8 cellular contexts compared by ENCODE assay signal in genomic region chr12:92363295-92364146, GRCh38.
A peak's percentile ranks its signal among the peaks of the same experiment; 100 is the strongest.
DNase-seq lines count a peak whose midpoint lies in the region; ATAC-seq, FAIRE-seq and TF ChIP-seq lines count a peak whose summit lies in the region.

No MANE protein-coding gene starts in this region.

- ATAC-seq in GM19463 (IDR thresholded peaks at IDR 0.05; ENCODE audit: unreplicated experiment) (peak; percentile 56), HG03565 (IDR thresholded peaks at IDR 0.05; ENCODE audit: unreplicated experiment) (peak; percentile 55)

- peaks cover 26% of the 10 kb centered on the region for H3K4me1 Mint-ChIP-seq in type B pancreatic cell (ENCODE audit: unreplicated experiment)

- H3K23ac ChIP-seq in neuronal stem cell (ENCODE audit: low read depth, low read length, poor library complexity): no peak overlapping the region

- no peak overlapping the region for H3K27ac Mint-ChIP-seq in type B pancreatic cell

- H2BK15ac ChIP-seq in neuronal stem cell (ENCODE audit: low read length): no peak overlapping the region

- H3K4me3 Mint-ChIP-seq in type B pancreatic cell: no peak overlapping the region

- TF ChIP-seq CTCF in DOHH2 (IDR thresholded peaks at IDR 0.05; ENCODE audit: low read depth, low read length, poor library complexity, severe bottlenecking): peak; percentile 14
- no peak for TF ChIP-seq CTCF in type B pancreatic cell (conservative IDR thresholded peaks at IDR 0.05)

- H3K4me2 ChIP-seq in DOHH2 (ENCODE audit: low read length) (peak overlapping the region; percentile 78), neuronal stem cell (ENCODE audit: insufficient read depth, low read length, poor library complexity, severe bottlenecking) (no peak overlapping the region)

- H2AFZ ChIP-seq in neuronal stem cell (ENCODE audit: low read length): peak overlapping the region; percentile 91

- no peaks in the 10 kb centered on the region for H3K79me1 ChIP-seq in neuronal stem cell (ENCODE audit: low read depth, low read length)

- peak; percentile 43 for DNase-seq in activated CD4-positive, alpha-beta T cell treated with anti-CD3 and anti-CD28 coated beads for 48 hours
- DNase-seq in epidermal melanocyte (ENCODE audit: insufficient read length, low spot score): peak; percentile 49
- DNase-seq in neuronal stem cell (ENCODE audit: low spot score): no peak
- no peak for DNase-seq in HTR-8/SVneo (ENCODE audit: insufficient read length, low spot score)
- no peak for DNase-seq in type B pancreatic cell (ENCODE audit: extremely low spot score, unreplicated experiment)

- peaks cover 7% of the 10 kb centered on the region; the same call in 1 of the 2 replicates for H3K9me3 ChIP-seq in DOHH2 (ENCODE audit: control insufficient read depth, insufficient read depth, low read length)
- H3K9me3 ChIP-seq in neuronal stem cell (replicated peaks in 1 of 2; ENCODE audit: control insufficient read depth in 2 of 2, insufficient read depth in 1 of 2, low read depth in 1 of 2, low read length in 2 of 2): no peaks in the 10 kb centered on the region

- no peak overlapping the region for H4K91ac ChIP-seq in neuronal stem cell (ENCODE audit: low read depth, low read length, poor library complexity)

- H3K36me3 ChIP-seq in DOHH2 (ENCODE audit: control insufficient read depth, low read length) (peaks cover 19% of the 10 kb centered on the region), neuronal stem cell (replicated peaks in 1 of 2; ENCODE audit: control insufficient read depth in 2 of 2, insufficient read depth in 2 of 2, low read length in 2 of 2) (no peaks in the 10 kb centered on the region)

- H3K14ac ChIP-seq in neuronal stem cell (ENCODE audit: low read length): no peak overlapping the region

- peaks cover 32% of the 10 kb centered on the region for H3F3A ChIP-seq in DOHH2 (ENCODE audit: control insufficient read depth, insufficient read depth)

- H3K27me3 ChIP-seq in DOHH2 (ENCODE audit: control insufficient read depth, low read length): no peaks in the 10 kb centered on the region
- no peaks in the 10 kb centered on the region for H3K27me3 ChIP-seq in neuronal stem cell (ENCODE audit: control insufficient read depth in 3 of 3, insufficient read depth in 3 of 3, low read depth in 1 of 3, low read length in 3 of 3)

- H3K18ac ChIP-seq in neuronal stem cell (ENCODE audit: low read length): no peak overlapping the region

- H3K27me3 Mint-ChIP-seq in type B pancreatic cell: no peaks in the 10 kb centered on the region

- H3K9ac ChIP-seq in neuronal stem cell (ENCODE audit: low read depth, low read length, poor library complexity): no peak overlapping the region

- no peak overlapping the region for H2BK120ac ChIP-seq in neuronal stem cell (ENCODE audit: low read depth, low read length)

- H2BK12ac ChIP-seq in neuronal stem cell (ENCODE audit: low read length): no peak overlapping the region

- no peak overlapping the region for H2AK5ac ChIP-seq in neuronal stem cell (ENCODE audit: low read depth, low read length)

- no peaks in the 10 kb centered on the region for H3K9me3 Mint-ChIP-seq in type B pancreatic cell

- H3K27ac ChIP-seq in DOHH2 (ENCODE audit: low read depth, low read length) (peak overlapping the region; percentile 93), neuronal stem cell (replicated peaks; ENCODE audit: low read length) (no peak overlapping the region)

- no peak overlapping the region for H3K4ac ChIP-seq in neuronal stem cell (ENCODE audit: low read length)

- no peaks in the 10 kb centered on the region for H3K79me2 ChIP-seq in DOHH2 (ENCODE audit: control insufficient read depth, low read length)

- no peaks in the 10 kb centered on the region for H4K20me1 ChIP-seq in DOHH2 (ENCODE audit: control insufficient read depth, insufficient read depth, low read depth, low read length)

- H2BK5ac ChIP-seq in neuronal stem cell (ENCODE audit: low read length): no peak overlapping the region

- WGBS in neuronal stem cell (ENCODE audit: extremely low coverage in 2 of 2, insufficient read length in 2 of 2, insufficient replicate concordance in 1 of 2), 2 donors: no CpG with 5 or more reads among the region's 11 CpGs

- H4K8ac ChIP-seq in neuronal stem cell (ENCODE audit: low read depth, low read length): no peak overlapping the region

- H3K4me3 ChIP-seq in DOHH2 (ENCODE audit: low read length): peak overlapping the region; percentile 67
- peak overlapping the region in 1 of 2 donors; percentile 21 for H3K4me3 ChIP-seq in neuronal stem cell (ENCODE audit: low read length in 2 of 2)

- no peaks in the 10 kb centered on the region for H3K36me3 Mint-ChIP-seq in type B pancreatic cell

- FAIRE-seq in HTR-8/SVneo (lab: Jason Lieb, UNC): no peak

- H3K4me1 ChIP-seq in DOHH2 (ENCODE audit: control insufficient read depth, low read length): peaks cover 73% of the 10 kb centered on the region
- peaks cover 3 to 18% of the 10 kb centered on the region in 2 donors for H3K4me1 ChIP-seq in neuronal stem cell (ENCODE audit: control insufficient read depth in 2 of 2, insufficient read depth in 1 of 2, low read depth in 1 of 2, low read length in 2 of 2)

- no peaks in the 10 kb centered on the region for H3K9me2 ChIP-seq in DOHH2 (replicated peaks; ENCODE audit: control insufficient read depth, low read length)

Comparison
In these comparisons a context has a peak if more than half of its experiments do, and no peak if none do; other contexts are left out.
1. DNase-seq: peak in activated CD4-positive, alpha-beta T cell treated with anti-CD3 and anti-CD28 coated beads for 48 hours (single experiment) and epidermal melanocyte (single experiment); none in neuronal stem cell (single experiment), HTR-8/SVneo (single experiment) and type B pancreatic cell (single experiment).